Comparison of ENCODE assay signal across 8 cellular contexts in genomic region chr4:83013420-83013867, GRCh38. TPM values are rescaled to one million over a fixed set of nuclear protein-coding genes. Genes with fewer than 3 reads are reported as not detected.
DNase-seq lines count a peak whose midpoint lies in the region; ATAC-seq and TF ChIP-seq lines count a peak whose summit lies in the region.

No MANE protein-coding gene starts in this region.

- peaks cover 37% of the 10 kb centered on the region for H3K4me1 Mint-ChIP-seq in nephron

- WGBS in ectodermal cell, 2 experiments, result 58 to 61% methylated on average over 11 to 12 of the region's 13 CpGs

- peak overlapping the region; percentile 88 to 93 (median 92) for H3K4me3 Mint-ChIP-seq in nephron

- TF ChIP-seq CTCF in nephron (IDR thresholded peaks at IDR 0.05; ENCODE audit: unreplicated experiment in 3 of 3), result no peak

- no peaks in the 10 kb centered on the region for H3K9me3 ChIP-seq in ES-I3 (ENCODE audit: control insufficient read depth, insufficient read depth, low read length)
- no peaks in the 10 kb centered on the region for H3K9me3 ChIP-seq in ectodermal cell (ENCODE audit: control insufficient read depth, low read length)

- no peaks in the 10 kb centered on the region for H3K9me3 Mint-ChIP-seq in nephron

- peaks cover 3% of the 10 kb centered on the region; the same call in 1 of the 2 replicates for H3K4me1 ChIP-seq in ES-I3 (ENCODE audit: insufficient read depth, low read length)
- H3K4me1 ChIP-seq in ectodermal cell (ENCODE audit: control insufficient read depth, insufficient read depth, low read length), result peaks cover 8% of the 10 kb centered on the region

- DNase-seq in NCI-H748 (lab: John Stamatoyannopoulos, UW; ENCODE audit: unreplicated experiment) (peak; percentile 35), OCI-M2 (lab: John Stamatoyannopoulos, UW; ENCODE audit: unreplicated experiment) (no peak), 8988T (no peak)

- H3K27ac ChIP-seq in ectodermal cell (ENCODE audit: insufficient read depth, low read depth, low read length, poor library complexity, severe bottlenecking), result no peak overlapping the region

- H3K36me3 ChIP-seq in ES-I3 (ENCODE audit: insufficient read depth, low read length), result no peaks in the 10 kb centered on the region
- no peaks in the 10 kb centered on the region for H3K36me3 ChIP-seq in ectodermal cell (ENCODE audit: control insufficient read depth, insufficient read depth, low read length)

- H3K9ac ChIP-seq in ES-I3 (ENCODE audit: low read depth, low read length), result peak overlapping the region; percentile 62

- no peaks in the 10 kb centered on the region for H3K27me3 Mint-ChIP-seq in nephron (ENCODE audit: low read depth)

- ATAC-seq in GM19035 (IDR thresholded peaks at IDR 0.05; ENCODE audit: unreplicated experiment), result no peak
- ATAC-seq in GM21423 (IDR thresholded peaks at IDR 0.05; ENCODE audit: unreplicated experiment), result no peak

- peak overlapping the region; percentile 89 to 93 (median 93) for H3K27ac Mint-ChIP-seq in nephron

- peak overlapping the region; percentile 52 for H3K4me3 ChIP-seq in ectodermal cell (ENCODE audit: insufficient read depth, low read depth, low read length)

- peaks cover 16% of the 10 kb centered on the region for H3K27me3 ChIP-seq in ectodermal cell (ENCODE audit: control insufficient read depth, insufficient read depth, low read length, poor library complexity, severe bottlenecking)

- H3K36me3 Mint-ChIP-seq in nephron (ENCODE audit: low read depth), result no peaks in the 10 kb centered on the region

RNA-seq across cellular contexts. Expression of gene LIN54, which starts 2.8 kb away (rescaled TPM):
- polyA plus RNA-seq in ectodermal cell (2013, experiment 1 of 4), result 13.4 TPM
- 12.7 TPM for polyA plus RNA-seq in ectodermal cell (2013, experiment 2 of 4)
- polyA plus RNA-seq in ectodermal cell (2013, experiment 3 of 4), result 11.4 TPM
- 12.8 TPM for polyA plus RNA-seq in ectodermal cell (2013, experiment 4 of 4)

RNA-seq across cellular contexts. Expression of gene COPS4, which starts 21.5 kb away (rescaled TPM):
- 70.9 TPM for polyA plus RNA-seq in ectodermal cell (2013, experiment 1 of 4)
- 75.7 TPM for polyA plus RNA-seq in ectodermal cell (2013, experiment 2 of 4)
- 61.9 TPM for polyA plus RNA-seq in ectodermal cell (2013, experiment 3 of 4)
- 67.2 TPM for polyA plus RNA-seq in ectodermal cell (2013, experiment 4 of 4)
